ENCODE assay signal across 17 cellular contexts in genomic region chr13:81406639-81407292, GRCh38.
DNase-seq lines count a peak whose midpoint lies in the region; ATAC-seq and TF ChIP-seq lines count a peak whose summit lies in the region.
"Had no signal": no experiment of that assay in that cellular context is flagged by ENCODE, and none has a peak within 500 bp of the region (broad histone marks: within the 10 kb centered on the region; RNA-seq: fewer than 3 reads in every experiment).

No MANE protein-coding gene starts in this region.

- no peaks in the 10 kb centered on the region for H3K4me1 Mint-ChIP-seq in activated naive CD8-positive, alpha-beta T cell treated with anti-CD3 and anti-CD28 coated beads, Interleukin-2, amount 50 U/mL, for 24 hours
- H3K4me1 Mint-ChIP-seq in activated CD4-positive, alpha-beta T cell treated with anti-CD3 and anti-CD28 coated beads, Interleukin-2, amount 10 ng/mL, durations not matched to agents 24 days and 14 days: no peaks in the 10 kb centered on the region
- H3K4me1 Mint-ChIP-seq: central memory CD8-positive, alpha-beta T cell; naive thymus-derived CD8-positive, alpha-beta T cell had no signal

- no peak overlapping the region for H2BK12ac ChIP-seq in trophoblast cell (ENCODE audit: low read length)

- no peak overlapping the region for H2BK5ac ChIP-seq in trophoblast cell (ENCODE audit: low read depth, low read length, poor library complexity)

- H4K12ac ChIP-seq in trophoblast cell (ENCODE audit: low read depth, low read length): no peak overlapping the region

- no peak overlapping the region for H3K4me2 ChIP-seq in trophoblast cell (ENCODE audit: low read length)

- no peak overlapping the region for H3K18ac ChIP-seq in trophoblast cell (ENCODE audit: low read length)

- no peak overlapping the region for H4K8ac ChIP-seq in trophoblast cell (ENCODE audit: low read depth, low read length)

- no peak for TF ChIP-seq CTCF in GM20000 (IDR thresholded peaks at IDR 0.05; ENCODE audit: extremely low read depth, missing control alignments)

- no peaks in the 10 kb centered on the region for H3K9me3 ChIP-seq in trophoblast cell (ENCODE audit: insufficient read depth, low read depth, low read length)
- H3K9me3 ChIP-seq: esophagus squamous epithelium had no signal

- H3K14ac ChIP-seq in trophoblast cell (ENCODE audit: low read length): no peak overlapping the region

- H3K27ac ChIP-seq in trophoblast cell (ENCODE audit: low read depth, low read length): no peak overlapping the region
- H3K27ac ChIP-seq: esophagus squamous epithelium, SK-N-MC had no signal

- no peaks in the 10 kb centered on the region for H3K36me3 ChIP-seq in trophoblast cell (ENCODE audit: control insufficient read depth in 1 of 2, insufficient read depth in 2 of 2, low read length in 2 of 2)
- H3K36me3 ChIP-seq: esophagus squamous epithelium had no signal

- H2AFZ ChIP-seq in trophoblast cell (ENCODE audit: insufficient read depth, low read length, poor library complexity): no peak overlapping the region

- H3K4me3 ChIP-seq in trophoblast cell (ENCODE audit: low read depth, low read length): no peak overlapping the region
- H3K4me3 ChIP-seq: esophagus squamous epithelium, SK-N-MC had no signal

- H3K79me1 ChIP-seq in trophoblast cell (ENCODE audit: low read length): no peaks in the 10 kb centered on the region

- peaks cover 7% of the 10 kb centered on the region for H3K9me3 Mint-ChIP-seq in activated naive CD8-positive, alpha-beta T cell treated with anti-CD3 and anti-CD28 coated beads, Interleukin-2, amount 50 U/mL, for 24 hours
- peaks cover 9% of the 10 kb centered on the region for H3K9me3 Mint-ChIP-seq in activated CD4-positive, alpha-beta T cell treated with anti-CD3 and anti-CD28 coated beads, Interleukin-2, amount 10 ng/mL, durations not matched to agents 24 days and 14 days

- DNase-seq in trophoblast cell (no peak), DMS153 (lab: John Stamatoyannopoulos, UW) (no peak), GM20000 (ENCODE audit: low spot score) (no peak)
- DNase-seq in activated naive CD8-positive, alpha-beta T cell treated with anti-CD3 and anti-CD28 coated beads, Interleukin-2, amount 50 U/mL, for 24 hours: no peak
- no peak for DNase-seq in activated CD4-positive, alpha-beta T cell treated with anti-CD3 and anti-CD28 coated beads, Interleukin-2, amount 10 ng/mL, durations not matched to agents 24 days and 14 days
- DNase-seq: activated CD4-positive, alpha-beta T cell treated with anti-CD3 and anti-CD28 coated beads for 48 hours; activated naive CD4-positive, alpha-beta T cell treated with Interleukin-2 at 50 U/mL for 16 hours; COR-L47; esophagus squamous epithelium; naive thymus-derived CD8-positive, alpha-beta T cell; NCI-H1105; NCI-H82 had no signal

- ATAC-seq in GM19395 (IDR thresholded peaks at IDR 0.05; ENCODE audit: unreplicated experiment): peak; percentile 84
- ATAC-seq in HG02798 (IDR thresholded peaks at IDR 0.05; ENCODE audit: poor library complexity, unreplicated experiment): peak; percentile 72
- peak; percentile 66 for ATAC-seq in HG03520 (IDR thresholded peaks at IDR 0.05; ENCODE audit: unreplicated experiment)
- no peak for ATAC-seq in activated naive CD8-positive, alpha-beta T cell treated with anti-CD3 and anti-CD28 coated beads, Interleukin-2, amount 50 U/mL, for 24 hours
- ATAC-seq: naive thymus-derived CD8-positive, alpha-beta T cell had no signal

- no peak overlapping the region for H3K4ac ChIP-seq in trophoblast cell (ENCODE audit: low read depth, low read length)

- H3K4me3 Mint-ChIP-seq in activated naive CD8-positive, alpha-beta T cell treated with anti-CD3 and anti-CD28 coated beads, Interleukin-2, amount 50 U/mL, for 24 hours: no peak overlapping the region
- no peak overlapping the region for H3K4me3 Mint-ChIP-seq in activated CD4-positive, alpha-beta T cell treated with anti-CD3 and anti-CD28 coated beads, Interleukin-2, amount 10 ng/mL, durations not matched to agents 24 days and 14 days
- H3K4me3 Mint-ChIP-seq: central memory CD8-positive, alpha-beta T cell; naive thymus-derived CD8-positive, alpha-beta T cell had no signal

- no peaks in the 10 kb centered on the region for H3K4me1 ChIP-seq in trophoblast cell (ENCODE audit: control insufficient read depth in 1 of 2, insufficient read depth in 2 of 2, low read length in 2 of 2)
- H3K4me1 ChIP-seq: esophagus squamous epithelium had no signal

- H3K79me2 ChIP-seq in trophoblast cell (ENCODE audit: control insufficient read depth, insufficient read depth, low read length, poor library complexity): no peaks in the 10 kb centered on the region

- H3K36me3 Mint-ChIP-seq in activated naive CD8-positive, alpha-beta T cell treated with anti-CD3 and anti-CD28 coated beads, Interleukin-2, amount 50 U/mL, for 24 hours (ENCODE audit: low read depth): no peaks in the 10 kb centered on the region
- H3K36me3 Mint-ChIP-seq in activated CD4-positive, alpha-beta T cell treated with anti-CD3 and anti-CD28 coated beads, Interleukin-2, amount 10 ng/mL, durations not matched to agents 24 days and 14 days (ENCODE audit: low read depth): no peaks in the 10 kb centered on the region
- H3K36me3 Mint-ChIP-seq: naive thymus-derived CD8-positive, alpha-beta T cell had no signal

- H3K27ac Mint-ChIP-seq in activated naive CD8-positive, alpha-beta T cell treated with anti-CD3 and anti-CD28 coated beads, Interleukin-2, amount 50 U/mL, for 24 hours: no peak overlapping the region
- no peak overlapping the region for H3K27ac Mint-ChIP-seq in activated CD4-positive, alpha-beta T cell treated with anti-CD3 and anti-CD28 coated beads, Interleukin-2, amount 10 ng/mL, durations not matched to agents 24 days and 14 days
- H3K27ac Mint-ChIP-seq: naive thymus-derived CD8-positive, alpha-beta T cell had no signal

- intact Hi-C loops in activated CD4-positive, alpha-beta T cell treated with anti-CD3 and anti-CD28 coated beads, Interleukin-2, amount 10 ng/mL, durations not matched to agents 24 days and 14 days (cut with micrococcal nuclease): no loop called here

- H3K27me3 ChIP-seq in trophoblast cell (ENCODE audit: insufficient read depth, low read length): no peaks in the 10 kb centered on the region
- H3K27me3 ChIP-seq: esophagus squamous epithelium had no signal

- no peak overlapping the region for H2AK5ac ChIP-seq in trophoblast cell (ENCODE audit: low read length)

- H3K9ac ChIP-seq in trophoblast cell (ENCODE audit: low read length): no peak overlapping the region

- H2BK120ac ChIP-seq in trophoblast cell (ENCODE audit: insufficient read depth, low read length, poor library complexity): no peak overlapping the region

- peak overlapping the region; percentile 61 for H3K23ac ChIP-seq in trophoblast cell (ENCODE audit: low read length)

- H4K91ac ChIP-seq in trophoblast cell (ENCODE audit: low read depth, low read length): no peak overlapping the region

- WGBS in trophoblast cell (ENCODE audit: extremely low coverage, insufficient coverage, insufficient read length): no CpG with 5 or more reads among the region's 4 CpGs

- H3K27me3 Mint-ChIP-seq in activated naive CD8-positive, alpha-beta T cell treated with anti-CD3 and anti-CD28 coated beads, Interleukin-2, amount 50 U/mL, for 24 hours: no peaks in the 10 kb centered on the region
- H3K27me3 Mint-ChIP-seq in activated CD4-positive, alpha-beta T cell treated with anti-CD3 and anti-CD28 coated beads, Interleukin-2, amount 10 ng/mL, durations not matched to agents 24 days and 14 days: no peaks in the 10 kb centered on the region
- H3K27me3 Mint-ChIP-seq: central memory CD8-positive, alpha-beta T cell; naive thymus-derived CD8-positive, alpha-beta T cell had no signal
